ENCODE assay signal across 25 cellular contexts in the genomic region with DNA sequence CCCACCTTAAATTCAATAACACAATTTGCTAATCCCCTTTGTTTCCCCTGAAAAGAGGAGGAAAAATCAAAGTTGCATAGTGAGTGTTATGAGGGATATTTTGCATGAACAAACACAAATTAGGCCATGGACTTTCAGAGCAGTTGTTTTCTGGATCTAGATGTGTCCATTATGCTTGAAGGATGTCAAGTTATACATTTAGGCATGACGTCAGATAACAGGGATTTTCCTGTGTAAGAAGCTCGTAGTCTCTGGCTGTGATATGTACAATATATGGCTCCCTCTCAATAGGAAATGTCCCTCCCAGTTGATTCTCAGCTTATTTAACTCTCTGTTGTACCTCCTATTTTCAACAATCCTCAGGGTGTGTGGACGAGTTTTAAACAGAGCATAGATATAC.
"Had no signal": no experiment of that assay in that cellular context is flagged by ENCODE, and none has a peak within 500 bp of the region (broad histone marks: within the 10 kb centered on the region; RNA-seq: fewer than 3 reads in every experiment).

No MANE protein-coding gene starts in this region.

- H3K4me3 ChIP-seq: MG63, Peyer's patch, SJCRH30 had no signal

- H3K4me1 ChIP-seq: Peyer's patch had no signal

- DNase-seq: Karpas-422, KG1, MG63, NCI-H1092, NCI-H1105 treated with DMSO at 0.1 percent for 48 hours, NCI-H1417 treated with DMSO at 0.1 percent for 48 hours, NCI-H146, NCI-H1694 treated with DMSO at 0.1 percent for 48 hours, NCI-H1930, NCI-H2081, NCI-H2171, NCI-H226, NCI-H446, NCI-H510A, NCI-H524 treated with DMSO at 0.1 percent for 48 hours, NCI-H69, NCI-H774, PC-3, Peyer's patch, SHP77 treated with DMSO at 0.1 percent for 48 hours, SJCRH30 had no signal

- H3K36me3 ChIP-seq: MG63, Peyer's patch, SJCRH30 had no signal

- ATAC-seq: PC-3, Right ventricle myocardium inferior, SK-N-SH treated with all-trans-retinoic acid at 6 μM for 48 hours had no signal

- FAIRE-seq: HTR-8/SVneo had no signal

- H3K27me3 ChIP-seq: MG63, Peyer's patch, SJCRH30 had no signal

- H3K27ac ChIP-seq: HL-60, Peyer's patch, SJCRH30 had no signal

- H3K9me3 ChIP-seq: MG63, Peyer's patch, SJCRH30 had no signal
